In the genomic region with DNA sequence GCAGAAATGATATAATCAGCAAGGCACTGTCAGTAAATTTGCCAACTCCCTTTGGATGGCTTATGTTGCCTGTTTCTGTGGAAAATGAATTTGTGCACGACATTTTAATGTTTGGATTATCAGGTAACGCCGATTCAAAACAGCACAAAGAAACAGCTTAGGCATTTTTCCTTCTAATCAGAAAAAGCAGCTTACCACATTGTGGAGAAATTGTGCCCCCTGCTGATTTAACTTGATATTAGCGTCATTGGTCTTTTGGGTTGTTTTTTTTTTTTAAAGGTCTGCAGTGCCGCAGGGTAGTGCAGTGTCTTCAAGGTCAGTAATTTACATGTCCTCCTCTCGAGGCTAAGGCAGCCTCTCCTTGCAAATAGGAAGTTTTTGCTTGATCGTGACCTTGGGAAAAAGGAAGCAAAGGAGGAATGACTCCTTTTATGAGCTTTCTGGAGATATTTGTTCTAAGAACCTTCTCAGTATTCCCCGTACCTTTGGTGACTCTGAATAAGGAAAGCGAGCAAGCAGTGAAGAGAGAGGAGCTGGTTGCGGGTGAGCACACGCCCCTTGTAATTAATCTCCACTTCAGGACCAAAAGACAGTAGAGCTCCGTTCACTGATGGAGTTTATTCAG, we compare ENCODE assay signal across 1 cellular context.
TF ChIP-seq lines count a peak whose summit lies in the region.

No MANE protein-coding gene starts in this region.

TF ChIP-seq in SK-N-SH, 30 proteins besides CTCF, POLR2A, EP300 and RAD21 (continued from another document):
- 0 out of 2 replicates have a peak, but pooled peaks have one; percentile 48 for TF ChIP-seq MXI1 (IDR thresholded peaks at IDR 0.05; ENCODE audit: low read depth, low read length)
- no peak for TF ChIP-seq SIN3A (IDR thresholded peaks at IDR 0.05; ENCODE audit: borderline replicate concordance, low read depth, low read length)
- no peak for TF ChIP-seq JUND (IDR thresholded peaks at IDR 0.05)
- no peak for TF ChIP-seq FOXM1 (IDR thresholded peaks at IDR 0.05; ENCODE audit: low read depth)
- TF ChIP-seq, protein P1, sequence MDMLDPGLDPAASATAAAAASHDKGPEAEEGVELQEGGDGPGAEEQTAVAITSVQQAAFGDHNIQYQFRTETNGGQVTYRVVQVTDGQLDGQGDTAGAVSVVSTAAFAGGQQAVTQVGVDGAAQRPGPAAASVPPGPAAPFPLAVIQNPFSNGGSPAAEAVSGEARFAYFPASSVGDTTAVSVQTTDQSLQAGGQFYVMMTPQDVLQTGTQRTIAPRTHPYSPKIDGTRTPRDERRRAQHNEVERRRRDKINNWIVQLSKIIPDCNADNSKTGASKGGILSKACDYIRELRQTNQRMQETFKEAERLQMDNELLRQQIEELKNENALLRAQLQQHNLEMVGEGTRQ (IDR thresholded peaks at IDR 0.05; ENCODE audit: borderline replicate concordance, low read depth, low read length): no peak
- no peak for TF ChIP-seq TEAD4 (IDR thresholded peaks at IDR 0.05; ENCODE audit: borderline replicate concordance, insufficient read depth)
- TF ChIP-seq FOXJ3 (CRISPR knock-in tag; IDR thresholded peaks at IDR 0.05): no peak; the same call in 1 of the 2 replicates
- TF ChIP-seq, protein P2, sequence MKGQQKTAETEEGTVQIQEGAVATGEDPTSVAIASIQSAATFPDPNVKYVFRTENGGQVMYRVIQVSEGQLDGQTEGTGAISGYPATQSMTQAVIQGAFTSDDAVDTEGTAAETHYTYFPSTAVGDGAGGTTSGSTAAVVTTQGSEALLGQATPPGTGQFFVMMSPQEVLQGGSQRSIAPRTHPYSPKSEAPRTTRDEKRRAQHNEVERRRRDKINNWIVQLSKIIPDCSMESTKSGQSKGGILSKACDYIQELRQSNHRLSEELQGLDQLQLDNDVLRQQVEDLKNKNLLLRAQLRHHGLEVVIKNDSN (IDR thresholded peaks at IDR 0.05; ENCODE audit: borderline replicate concordance, low read depth): no peak
- TF ChIP-seq ELF1 (IDR thresholded peaks at IDR 0.05): no peak
- TF ChIP-seq, protein P3, sequence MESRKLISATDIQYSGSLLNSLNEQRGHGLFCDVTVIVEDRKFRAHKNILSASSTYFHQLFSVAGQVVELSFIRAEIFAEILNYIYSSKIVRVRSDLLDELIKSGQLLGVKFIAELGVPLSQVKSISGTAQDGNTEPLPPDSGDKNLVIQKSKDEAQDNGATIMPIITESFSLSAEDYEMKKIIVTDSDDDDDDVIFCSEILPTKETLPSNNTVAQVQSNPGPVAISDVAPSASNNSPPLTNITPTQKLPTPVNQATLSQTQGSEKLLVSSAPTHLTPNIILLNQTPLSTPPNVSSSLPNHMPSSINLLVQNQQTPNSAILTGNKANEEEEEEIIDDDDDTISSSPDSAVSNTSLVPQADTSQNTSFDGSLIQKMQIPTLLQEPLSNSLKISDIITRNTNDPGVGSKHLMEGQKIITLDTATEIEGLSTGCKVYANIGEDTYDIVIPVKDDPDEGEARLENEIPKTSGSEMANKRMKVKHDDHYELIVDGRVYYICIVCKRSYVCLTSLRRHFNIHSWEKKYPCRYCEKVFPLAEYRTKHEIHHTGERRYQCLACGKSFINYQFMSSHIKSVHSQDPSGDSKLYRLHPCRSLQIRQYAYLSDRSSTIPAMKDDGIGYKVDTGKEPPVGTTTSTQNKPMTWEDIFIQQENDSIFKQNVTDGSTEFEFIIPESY (IDR thresholded peaks at IDR 0.05; ENCODE audit: borderline replicate concordance, low read depth): no peak
- TF ChIP-seq MEF2A (IDR thresholded peaks at IDR 0.05; ENCODE audit: borderline replicate concordance, low read depth): no peak
- TF ChIP-seq SMC3 (IDR thresholded peaks at IDR 0.05; ENCODE audit: low read depth, low read length): peak; percentile 75
